ENCODE assay signal across 1 cellular context in the genomic region with DNA sequence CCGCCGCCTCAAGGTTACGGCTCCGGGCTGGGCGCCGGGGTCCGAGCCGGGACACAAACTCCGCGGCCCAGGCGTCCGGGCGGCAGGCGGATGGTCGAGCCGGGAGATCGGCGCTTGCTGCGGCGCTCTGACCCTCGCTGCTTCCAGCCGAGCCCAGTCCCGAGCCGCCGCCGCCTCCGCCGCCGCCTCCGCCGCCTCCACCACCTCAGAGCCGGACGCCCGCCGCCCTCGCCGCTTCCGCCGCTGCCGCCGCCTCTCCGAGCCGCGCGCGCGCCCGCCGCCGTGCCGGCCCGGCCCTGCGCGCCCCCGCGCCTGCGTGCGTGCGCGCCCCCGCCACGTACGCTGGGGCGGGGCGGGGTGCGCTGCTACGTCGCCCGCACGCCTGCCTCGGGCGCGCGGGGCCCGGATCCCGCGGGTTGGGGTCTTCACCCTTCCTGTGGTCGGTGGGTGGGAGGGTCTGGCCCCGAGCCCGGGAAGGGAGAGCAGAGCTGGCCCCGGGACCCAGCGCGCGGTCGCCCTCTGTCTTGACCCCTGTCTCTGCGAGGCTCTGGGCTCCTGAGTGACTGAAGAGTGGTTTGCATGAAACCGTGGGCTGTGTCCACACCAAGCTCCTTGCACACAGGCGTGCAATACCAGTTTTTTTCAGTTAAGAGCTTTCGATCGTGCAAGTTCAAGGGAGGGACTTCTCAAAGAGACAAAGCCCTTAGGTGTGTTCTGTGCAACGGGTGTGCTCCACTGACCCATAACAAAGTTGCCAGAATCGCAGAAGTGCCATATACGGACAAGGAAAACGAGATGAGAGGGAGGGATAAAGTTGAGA.
TF ChIP-seq lines count a peak whose summit lies in the region.

TSS of gene SMURF1 (minus strand) at position 256 of the 820 bp plus-strand sequence. CDS start 328 bp downstream, outside the sequence.

TF ChIP-seq in HCT116, 20 proteins besides CTCF, POLR2A, EP300 and RAD21 (continued from another document):
- TF ChIP-seq, protein P1, sequence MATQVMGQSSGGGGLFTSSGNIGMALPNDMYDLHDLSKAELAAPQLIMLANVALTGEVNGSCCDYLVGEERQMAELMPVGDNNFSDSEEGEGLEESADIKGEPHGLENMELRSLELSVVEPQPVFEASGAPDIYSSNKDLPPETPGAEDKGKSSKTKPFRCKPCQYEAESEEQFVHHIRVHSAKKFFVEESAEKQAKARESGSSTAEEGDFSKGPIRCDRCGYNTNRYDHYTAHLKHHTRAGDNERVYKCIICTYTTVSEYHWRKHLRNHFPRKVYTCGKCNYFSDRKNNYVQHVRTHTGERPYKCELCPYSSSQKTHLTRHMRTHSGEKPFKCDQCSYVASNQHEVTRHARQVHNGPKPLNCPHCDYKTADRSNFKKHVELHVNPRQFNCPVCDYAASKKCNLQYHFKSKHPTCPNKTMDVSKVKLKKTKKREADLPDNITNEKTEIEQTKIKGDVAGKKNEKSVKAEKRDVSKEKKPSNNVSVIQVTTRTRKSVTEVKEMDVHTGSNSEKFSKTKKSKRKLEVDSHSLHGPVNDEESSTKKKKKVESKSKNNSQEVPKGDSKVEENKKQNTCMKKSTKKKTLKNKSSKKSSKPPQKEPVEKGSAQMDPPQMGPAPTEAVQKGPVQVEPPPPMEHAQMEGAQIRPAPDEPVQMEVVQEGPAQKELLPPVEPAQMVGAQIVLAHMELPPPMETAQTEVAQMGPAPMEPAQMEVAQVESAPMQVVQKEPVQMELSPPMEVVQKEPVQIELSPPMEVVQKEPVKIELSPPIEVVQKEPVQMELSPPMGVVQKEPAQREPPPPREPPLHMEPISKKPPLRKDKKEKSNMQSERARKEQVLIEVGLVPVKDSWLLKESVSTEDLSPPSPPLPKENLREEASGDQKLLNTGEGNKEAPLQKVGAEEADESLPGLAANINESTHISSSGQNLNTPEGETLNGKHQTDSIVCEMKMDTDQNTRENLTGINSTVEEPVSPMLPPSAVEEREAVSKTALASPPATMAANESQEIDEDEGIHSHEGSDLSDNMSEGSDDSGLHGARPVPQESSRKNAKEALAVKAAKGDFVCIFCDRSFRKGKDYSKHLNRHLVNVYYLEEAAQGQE (IDR thresholded peaks at IDR 0.05; ENCODE audit: low read depth): no peak
- peak; percentile 26 for TF ChIP-seq YY1 (IDR thresholded peaks at IDR 0.05; ENCODE audit: extremely low read depth, insufficient replicate concordance, low read depth, low read length)
- no peak for TF ChIP-seq ELF1 (IDR thresholded peaks at IDR 0.05; ENCODE audit: borderline replicate concordance, low read depth)
- peak; percentile 54 for TF ChIP-seq ZFX (IDR thresholded peaks at IDR 0.05)
- TF ChIP-seq FOSL1 (IDR thresholded peaks at IDR 0.05; ENCODE audit: low read depth): no peak
- no peak; the same call in 1 of the 2 replicates for TF ChIP-seq SIN3A (IDR thresholded peaks at IDR 0.05; ENCODE audit: low read depth)
- TF ChIP-seq ZNF274 (IDR thresholded peaks at IDR 0.05; ENCODE audit: low read depth, low read length): no peak
- TF ChIP-seq CBX3 (IDR thresholded peaks at IDR 0.05; ENCODE audit: low read depth): no peak
- no peak for TF ChIP-seq EZH2 (IDR thresholded peaks at IDR 0.05)
- TF ChIP-seq, protein P2, sequence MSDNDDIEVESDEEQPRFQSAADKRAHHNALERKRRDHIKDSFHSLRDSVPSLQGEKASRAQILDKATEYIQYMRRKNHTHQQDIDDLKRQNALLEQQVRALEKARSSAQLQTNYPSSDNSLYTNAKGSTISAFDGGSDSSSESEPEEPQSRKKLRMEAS (IDR thresholded peaks at IDR 0.05): peak; percentile 34; the same call in 1 of the 2 replicates
- no peak for TF ChIP-seq EZH2phosphoT487 (IDR thresholded peaks at IDR 0.05; ENCODE audit: borderline replicate concordance)
TF ChIP-seq in HCT116: peak in this region for 5.
